ENCODE assay signal across 31 cellular contexts in the genomic region with DNA sequence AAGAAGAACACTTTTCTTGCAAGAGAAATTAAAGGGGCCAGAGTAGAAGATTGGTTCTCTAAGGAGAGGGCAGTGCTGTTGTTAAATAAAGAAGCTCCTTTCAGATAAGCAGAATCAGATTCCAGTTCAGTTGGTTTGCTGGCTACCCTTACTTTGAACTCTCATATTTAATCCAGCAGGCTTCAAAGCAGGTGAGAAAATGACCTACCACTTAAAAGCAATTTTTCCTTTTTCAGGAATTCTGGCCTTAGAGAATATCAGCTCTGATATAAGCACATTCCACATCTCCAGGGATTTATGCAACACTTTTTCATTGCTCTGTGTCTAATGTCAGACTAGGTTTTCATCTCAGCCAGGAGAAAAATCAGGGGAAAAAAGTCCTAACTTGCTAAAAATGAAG.
"Had no signal": no experiment of that assay in that cellular context is flagged by ENCODE, and none has a peak within 500 bp of the region (broad histone marks: within the 10 kb centered on the region; RNA-seq: fewer than 3 reads in every experiment).

No MANE protein-coding gene starts in this region.

- H3K4me1 Mint-ChIP-seq: activated naive CD4-positive, alpha-beta T cell treated with anti-CD3 and anti-CD28 coated beads, Interleukin-2, amount 10 ng/mL, durations not matched to agents 7 days and 5 days; naive B cell; stimulated activated memory B cell treated with anti-CD40 and anti-IgM and Interleukin-4, amounts not matched to agents 10 μg/mL and 1 μg/mL and 100 μg/mL, for 72 hours; stimulated activated naive CD8-positive, alpha-beta T cell treated with anti-CD3 and anti-CD28 coated beads, Interleukin-15, amount 100 ng/mL, for 72 hours had no signal

- H3K27ac ChIP-seq: cardiac muscle cell, colonic mucosa, gastrocnemius medialis, hepatocyte, skin epidermis, vagina, VCaP had no signal

- H3K27me3 ChIP-seq: cardiac muscle cell, colonic mucosa, gastrocnemius medialis, hepatocyte, vagina had no signal

- H3K27ac Mint-ChIP-seq: activated CD4-positive, alpha-beta memory T cell treated with anti-CD3 and anti-CD28 coated beads for 36 hours; activated naive CD4-positive, alpha-beta T cell treated with anti-CD3 and anti-CD28 coated beads, Interleukin-2, amount 10 ng/mL, durations not matched to agents 7 days and 5 days; activated T-cell treated with anti-CD3 and anti-CD28 coated beads, Interleukin-2, amount 50 U/mL, for 24 hours; naive B cell; stimulated activated memory B cell treated with anti-CD40 and anti-IgM and Interleukin-4, amounts not matched to agents 10 μg/mL and 1 μg/mL and 100 μg/mL, for 72 hours; stimulated activated naive CD8-positive, alpha-beta T cell treated with anti-CD3 and anti-CD28 coated beads, Interleukin-15, amount 100 ng/mL, for 72 hours; T-helper 1 cell treated with Interleukin-12 subunit alpha and Interleukin-12 subunit beta and Interleukin-4 antibody, amounts not matched to agents 30 μg/mL and 1 μg/mL, for 36 hours; type B pancreatic cell had no signal

- H3K9me3 ChIP-seq: colonic mucosa, gastrocnemius medialis, vagina had no signal

- H3K79me2 ChIP-seq: hepatocyte had no signal

- FAIRE-seq: TTC549 had no signal

- H3K4me3 ChIP-seq: cardiac muscle cell, colonic mucosa, gastrocnemius medialis, hepatocyte, skin epidermis, vagina had no signal

- H3K9me3 Mint-ChIP-seq: activated CD4-positive, alpha-beta memory T cell treated with anti-CD3 and anti-CD28 coated beads for 36 hours; activated naive CD4-positive, alpha-beta T cell treated with anti-CD3 and anti-CD28 coated beads, Interleukin-2, amount 10 ng/mL, durations not matched to agents 7 days and 5 days; activated T-cell treated with anti-CD3 and anti-CD28 coated beads, Interleukin-2, amount 50 U/mL, for 24 hours; naive B cell; stimulated activated memory B cell treated with anti-CD40 and anti-IgM and Interleukin-4, amounts not matched to agents 10 μg/mL and 1 μg/mL and 100 μg/mL, for 72 hours; stimulated activated naive CD8-positive, alpha-beta T cell treated with anti-CD3 and anti-CD28 coated beads, Interleukin-15, amount 100 ng/mL, for 72 hours; T-helper 1 cell treated with Interleukin-12 subunit alpha and Interleukin-12 subunit beta and Interleukin-4 antibody, amounts not matched to agents 30 μg/mL and 1 μg/mL, for 36 hours; type B pancreatic cell had no signal

- H2AFZ ChIP-seq: hepatocyte had no signal

- H3K4me2 ChIP-seq: hepatocyte had no signal

- DNase-seq: activated CD4-positive, alpha-beta memory T cell treated with anti-CD3 and anti-CD28 coated beads for 36 hours; activated CD4-positive, alpha-beta T cell treated with anti-CD3 and anti-CD28 coated beads for 4 hours; activated CD8-positive, alpha-beta memory T cell treated with anti-CD3 and anti-CD28 coated beads, Interleukin-2, amount 50 U/mL, for 48 hours; activated gamma-delta T cell; activated naive CD4-positive, alpha-beta T cell treated with anti-CD3 and anti-CD28 coated beads, Interleukin-2, amount 10 ng/mL, durations not matched to agents 7 days and 5 days; activated T-cell treated with anti-CD3 and anti-CD28 coated beads, Interleukin-2, amount 50 U/mL, for 24 hours; amygdala; cerebellar nuclear complex; colonic mucosa; effector memory CD4-positive, alpha-beta T cell; gastrocnemius medialis; islet precursor cell; left ventricle myocardium superior; naive B cell; occipital lobe; stimulated activated CD4-positive, alpha-beta T cell treated with anti-CD3 and anti-CD28 coated beads, Interleukin-4, amount 100 ng/mL, for 4 hours; stimulated activated CD8-positive, alpha-beta memory T cell treated with anti-CD3 and anti-CD28 coated beads, Interleukin-4, amount 100 ng/mL, for 48 hours; stimulated activated naive CD8-positive, alpha-beta T cell treated with anti-CD3 and anti-CD28 coated beads, Interleukin-15, amount 100 ng/mL, for 72 hours; substantia nigra; SW 1271; T-helper 9 cell had no signal

- H3K36me3 ChIP-seq: colonic mucosa had no signal

- ATAC-seq: gastrocnemius medialis; left ventricle myocardium superior; sciatic nerve; stimulated activated memory B cell treated with anti-CD40 and anti-IgM and Interleukin-4, amounts not matched to agents 10 μg/mL and 1 μg/mL and 100 μg/mL, for 72 hours; stimulated activated naive CD8-positive, alpha-beta T cell treated with anti-CD3 and anti-CD28 coated beads, Interleukin-15, amount 100 ng/mL, for 72 hours had no signal

- H3K27me3 Mint-ChIP-seq: activated CD4-positive, alpha-beta memory T cell treated with anti-CD3 and anti-CD28 coated beads for 36 hours; activated naive CD4-positive, alpha-beta T cell treated with anti-CD3 and anti-CD28 coated beads, Interleukin-2, amount 10 ng/mL, durations not matched to agents 7 days and 5 days; activated T-cell treated with anti-CD3 and anti-CD28 coated beads, Interleukin-2, amount 50 U/mL, for 24 hours; naive B cell; stimulated activated memory B cell treated with anti-CD40 and anti-IgM and Interleukin-4, amounts not matched to agents 10 μg/mL and 1 μg/mL and 100 μg/mL, for 72 hours; stimulated activated naive CD8-positive, alpha-beta T cell treated with anti-CD3 and anti-CD28 coated beads, Interleukin-15, amount 100 ng/mL, for 72 hours; type B pancreatic cell had no signal

- H3K4me3 Mint-ChIP-seq: activated CD4-positive, alpha-beta memory T cell treated with anti-CD3 and anti-CD28 coated beads for 36 hours; activated naive CD4-positive, alpha-beta T cell treated with anti-CD3 and anti-CD28 coated beads, Interleukin-2, amount 10 ng/mL, durations not matched to agents 7 days and 5 days; activated T-cell treated with anti-CD3 and anti-CD28 coated beads, Interleukin-2, amount 50 U/mL, for 24 hours; naive B cell; stimulated activated memory B cell treated with anti-CD40 and anti-IgM and Interleukin-4, amounts not matched to agents 10 μg/mL and 1 μg/mL and 100 μg/mL, for 72 hours; stimulated activated naive CD8-positive, alpha-beta T cell treated with anti-CD3 and anti-CD28 coated beads, Interleukin-15, amount 100 ng/mL, for 72 hours; T-helper 1 cell treated with Interleukin-12 subunit alpha and Interleukin-12 subunit beta and Interleukin-4 antibody, amounts not matched to agents 30 μg/mL and 1 μg/mL, for 36 hours; type B pancreatic cell had no signal

- H3K4me1 ChIP-seq: colonic mucosa, gastrocnemius medialis, vagina had no signal
